1 cellular context compared by ENCODE assay signal in genomic region chr16:29702307-29702706, GRCh38.
TF ChIP-seq lines count a peak whose summit lies in the region.

No MANE protein-coding gene starts in this region.

TF ChIP-seq in GM23338, 12 proteins besides CTCF, POLR2A, EP300 and RAD21 (continued from another document):
- TF ChIP-seq ZNF331 (CRISPR knock-in tag; IDR thresholded peaks at IDR 0.05; ENCODE audit: low read depth) (no peak), EZH2 (IDR thresholded peaks at IDR 0.05; ENCODE audit: low read depth, unreplicated experiment) (no peak), JUNB (IDR thresholded peaks at IDR 0.05; ENCODE audit: unreplicated experiment) (no peak), REST (IDR thresholded peaks at IDR 0.05; ENCODE audit: unreplicated experiment) (no peak), STAT1 (IDR thresholded peaks at IDR 0.05; ENCODE audit: unreplicated experiment) (no peak), ZNF114 (CRISPR knock-in tag; IDR thresholded peaks at IDR 0.05) (no peak), ETS1 (IDR thresholded peaks at IDR 0.05) (no peak), POLR2AphosphoS5 (IDR thresholded peaks at IDR 0.05; ENCODE audit: low read depth) (no peak), EZH2phosphoT487 (IDR thresholded peaks at IDR 0.05; ENCODE audit: unreplicated experiment) (no peak)
TF ChIP-seq in GM23338: peak in this region for 0.
